In genomic region chr16:71635632-71636031, GRCh38 we compare ENCODE assay signal across 26 cellular contexts. TPM values are rescaled to one million over a fixed set of nuclear protein-coding genes. Genes with fewer than 3 reads are reported as not detected.
A peak's percentile ranks its signal among the peaks of the same experiment; 100 is the strongest.
DNase-seq lines count a peak whose midpoint lies in the region; ATAC-seq and TF ChIP-seq lines count a peak whose summit lies in the region.
"Had no signal": no experiment of that assay in that cellular context is flagged by ENCODE, and none has a peak within 500 bp of the region (broad histone marks: within the 10 kb centered on the region; RNA-seq: fewer than 3 reads in every experiment).

No MANE protein-coding gene starts in this region.

- no peaks in the 10 kb centered on the region for H3K27me3 ChIP-seq in Caco-2 (replicated peaks; ENCODE audit: control insufficient read depth, insufficient read depth, low read length)
- no peaks in the 10 kb centered on the region for H3K27me3 ChIP-seq in lower lobe of right lung (ENCODE audit: low read depth)
- no peaks in the 10 kb centered on the region for H3K27me3 ChIP-seq in esophagus squamous epithelium
- H3K27me3 ChIP-seq: BE2C had no signal

- POLR2A ChIA-PET in Caco-2 (lab: Charles Lee): no interaction called here

- WGBS in esophagus squamous epithelium, 2 donors: 41 to 67% methylated on average over 2 of the region's 2 CpGs

- CTCF ChIA-PET in Caco-2 (lab: Charles Lee): no interaction called here

- H3K36me3 ChIP-seq in Caco-2 (ENCODE audit: control insufficient read depth, insufficient read depth, low read length): peaks cover 4% of the 10 kb centered on the region
- H3K36me3 ChIP-seq in lower lobe of right lung: no peaks in the 10 kb centered on the region
- peaks cover 0 to 24% (median 0%) of the 10 kb centered on the region in 3 donors for H3K36me3 ChIP-seq in esophagus squamous epithelium
- H3K36me3 ChIP-seq: BE2C had no signal

- H3K9me3 ChIP-seq in Caco-2 (no peaks in the 10 kb centered on the region), lower lobe of right lung (no peaks in the 10 kb centered on the region), esophagus squamous epithelium (no peaks in the 10 kb centered on the region)
- H3K9me3 ChIP-seq: A549, BE2C, SK-N-SH had no signal

- no peak overlapping the region for H3K4me3 ChIP-seq in Caco-2 (ENCODE audit: low read depth, low read length)
- H3K4me3 ChIP-seq in lower lobe of right lung: no peak overlapping the region
- no peak overlapping the region for H3K4me3 ChIP-seq in coronary artery
- H3K4me3 ChIP-seq in esophagus squamous epithelium: no peak overlapping the region
- H3K4me3 ChIP-seq: A549, GM12878 had no signal

- no peaks in the 10 kb centered on the region for H3K27me3 Mint-ChIP-seq in Caco-2 (ENCODE audit: insufficient read depth, unreplicated experiment)

- H3K4me1 ChIP-seq in Caco-2 (peaks cover 7% of the 10 kb centered on the region), lower lobe of right lung (no peaks in the 10 kb centered on the region), esophagus squamous epithelium (peaks cover 0 to 9% (median 0%) of the 10 kb centered on the region in 3 donors)
- H3K4me1 ChIP-seq: A549, BE2C had no signal

- no peaks in the 10 kb centered on the region for H3K9me3 Mint-ChIP-seq in Caco-2 (ENCODE audit: unreplicated experiment)
- H3K9me3 Mint-ChIP-seq: CD4-positive, alpha-beta T cell; HFFc6 had no signal

- H3K4me1 Mint-ChIP-seq in Caco-2 (ENCODE audit: low read depth, unreplicated experiment): no peaks in the 10 kb centered on the region

- TF ChIP-seq POLR2A in esophagus squamous epithelium (IDR thresholded peaks at IDR 0.05): no peak

- DNase-seq in Caco-2: no peak
- peak; percentile 45 for DNase-seq in KBM-7
- DNase-seq in SK-MEL-5 (ENCODE audit: low read depth, low spot score): peak; percentile 61
- DNase-seq in lower lobe of right lung: no peak
- DNase-seq in coronary artery (ENCODE audit: low spot score): no peak
- DNase-seq in esophagus squamous epithelium (lab: John Stamatoyannopoulos, UW): no peak
- DNase-seq: BE2C; CD4-positive, alpha-beta T cell; COR-L47; DMS 273 treated with DMSO at 0.1 percent for 48 hours; DMS79 treated with DMSO at 0.1 percent for 48 hours; HFFc6; MM.1S; NCI-H1694; NCI-H2081 treated with DMSO at 0.1 percent for 48 hours; NCI-H2171 treated with DMSO at 0.1 percent for 48 hours; NCI-H524 treated with DMSO at 0.1 percent for 48 hours; NCI-H82; PC-3; Right ventricle myocardium superior; SK-N-SH had no signal

- peaks cover 61% of the 10 kb centered on the region for H3K36me3 Mint-ChIP-seq in Caco-2 (ENCODE audit: insufficient read depth, unreplicated experiment)

- H3K4me3 Mint-ChIP-seq in Caco-2 (ENCODE audit: unreplicated experiment): no peak overlapping the region
- H3K4me3 Mint-ChIP-seq: CD4-positive, alpha-beta T cell; HFFc6 had no signal

- peak; percentile 37 to 56 for ATAC-seq in lower lobe of right lung
- ATAC-seq in HG02885 (IDR thresholded peaks at IDR 0.05; ENCODE audit: poor library complexity, unreplicated experiment): no peak
- ATAC-seq in HG03442 (IDR thresholded peaks at IDR 0.05; ENCODE audit: unreplicated experiment): no peak
- ATAC-seq: A549, GM12878, PC-3 had no signal

- in situ Hi-C loops in KBM-7 (cut with MboI; ENCODE audit: low pct_unique_long_range_greater_than_20kb, low sequenced_read_pairs) (no loop called here), SK-MEL-5 (cut with HindIII; ENCODE audit: low pct_unique_long_range_greater_than_20kb, low sequenced_read_pairs) (no loop called here)

- H3K27ac ChIP-seq in lower lobe of right lung (no peak overlapping the region), coronary artery (no peak overlapping the region), esophagus squamous epithelium (no peak overlapping the region)
- H3K27ac ChIP-seq: A549 had no signal

- intact Hi-C loops in Caco-2 (cut with micrococcal nuclease; ENCODE audit: unreplicated experiment) (no loop called here), lower lobe of right lung (cut with DNase I) (no loop called here), esophagus squamous epithelium (cut with DNase I) (no loop called here)

- no peak overlapping the region for H3K27ac Mint-ChIP-seq in Caco-2 (ENCODE audit: unreplicated experiment)
- H3K27ac Mint-ChIP-seq: CD4-positive, alpha-beta T cell; HFFc6 had no signal

- BruUV-seq in Caco-2 (replicated peaks; lab: Mats Ljungman, UMichigan): TSS peak; percentile 11

- TF ChIP-seq CTCF in Caco-2 (IDR thresholded peaks at IDR 0.05; ENCODE audit: insufficient read depth in 1 of 2, low read depth in 1 of 2, low read length in 1 of 2, severe bottlenecking in 1 of 2, unreplicated experiment in 1 of 2) (no peak), lower lobe of right lung (IDR thresholded peaks at IDR 0.05) (no peak), coronary artery (IDR thresholded peaks at IDR 0.05) (no peak), esophagus squamous epithelium (IDR thresholded peaks at IDR 0.05) (no peak)

RNA-seq across cellular contexts. Expression of gene MARVELD3, which starts 9.6 kb away (rescaled TPM):
- total RNA-seq in Caco-2 (2022) (50.6 and 51.7 TPM in 2 replicates), lower lobe of right lung (6.7 TPM), esophagus squamous epithelium (10 to 100 TPM in 2 of 4 donors, 1 to 10 TPM in 2; 6.5 to 11.8 (median 9.8) TPM)
- total RNA-seq in SK-MEL-5 (2014; rRNA removed; shearing (Covaris generic)): 0.08 TPM in 1 of 2 replicates, not detected in the other
- 0.08 TPM in 1 of 2 replicates, not detected in the other for polyA plus RNA-seq in SK-MEL-5 (2015; cell fraction: cytosol; rRNA removed)
- polyA plus RNA-seq in SK-MEL-5 (2015; cell fraction: nucleus; rRNA removed): not detected in 2 replicates
- total RNA-seq: CD4-positive, alpha-beta T cell; HFFc6; Right ventricle myocardium superior; RPMI7951 had no signal
- polyA plus RNA-seq: SK-N-SH had no signal

RNA-seq across cellular contexts. Expression of gene TAT, which starts 58.7 kb away (rescaled TPM):
- total RNA-seq in Caco-2 (2022): not detected in 2 replicates
- total RNA-seq in SK-MEL-5 (2014; rRNA removed; shearing (Covaris generic)): not detected in 2 replicates
- not detected in 2 replicates for polyA plus RNA-seq in SK-MEL-5 (2015; cell fraction: cytosol; rRNA removed)
- polyA plus RNA-seq in SK-MEL-5 (2015; cell fraction: nucleus; rRNA removed): not detected in 2 replicates
- total RNA-seq in lower lobe of right lung: not detected
- total RNA-seq in esophagus squamous epithelium: not detected
- total RNA-seq: CD4-positive, alpha-beta T cell; HFFc6; PC-3; RPMI7951 had no signal
- polyA plus RNA-seq: SK-N-SH had no signal

Comparison
In these comparisons a context has a peak if more than half of its experiments do, and no peak if none do; other contexts are left out.
1. DNase-seq: peak in KBM-7 (single experiment) and SK-MEL-5 (single experiment); none in Caco-2 (0 of 2), lower lobe of right lung (single experiment), coronary artery (single experiment) and esophagus squamous epithelium (single experiment).
2. ATAC-seq: peak in lower lobe of right lung (2 of 2); none in HG02885 (single experiment) and HG03442 (single experiment).